Comparison of ENCODE assay signal across 11 cellular contexts in genomic region chr13:66887088-66887487, GRCh38.
A peak's percentile ranks its signal among the peaks of the same experiment; 100 is the strongest.
DNase-seq lines count a peak whose midpoint lies in the region; ATAC-seq and TF ChIP-seq lines count a peak whose summit lies in the region.
"Had no signal": no experiment of that assay in that cellular context is flagged by ENCODE, and none has a peak within 500 bp of the region (broad histone marks: within the 10 kb centered on the region; RNA-seq: fewer than 3 reads in every experiment).

No MANE protein-coding gene starts in this region.

- POLR2A ChIA-PET in OCI-LY7 (lab: Charles Lee), result interaction anchor here (0.6 to 6.0 kb wide), 33 partner anchors 12 to 395 kb away, joined by 3 to 57 read pairs (median 4); no protein-coding TSS in a partner anchor

- no peaks in the 10 kb centered on the region for H3K9me2 ChIP-seq in OCI-LY7 (ENCODE audit: insufficient read depth, low read length)

- peak; percentile 82 for ATAC-seq in GM18861 (IDR thresholded peaks at IDR 0.05; ENCODE audit: unreplicated experiment)
- ATAC-seq in HG02798 (IDR thresholded peaks at IDR 0.05; ENCODE audit: poor library complexity, unreplicated experiment), result peak; percentile 55
- peak; percentile 77 for ATAC-seq in memory B cell (ENCODE audit: low read depth)
- no peak for ATAC-seq in stimulated activated effector memory CD8-positive, alpha-beta T cell treated with anti-CD3 and anti-CD28 coated beads, Interleukin-12 subunit alpha, Interleukin-12 subunit beta, amount 100 ng/mL, for 72 hours
- ATAC-seq: activated CD8-positive, alpha-beta memory T cell treated with anti-CD3 and anti-CD28 coated beads, Interleukin-2, amount 10 ng/mL, durations not matched to agents 7 days and 5 days had no signal

- peak overlapping the region; percentile 85 for H3K4me2 ChIP-seq in OCI-LY7 (ENCODE audit: low read length)

- H3K4me3 Mint-ChIP-seq in memory B cell, result no peak overlapping the region
- no peak overlapping the region for H3K4me3 Mint-ChIP-seq in stimulated activated effector memory CD8-positive, alpha-beta T cell treated with anti-CD3 and anti-CD28 coated beads, Interleukin-12 subunit alpha, Interleukin-12 subunit beta, amount 100 ng/mL, for 72 hours
- H3K4me3 Mint-ChIP-seq: activated CD8-positive, alpha-beta memory T cell treated with anti-CD3 and anti-CD28 coated beads, Interleukin-2, amount 10 ng/mL, durations not matched to agents 7 days and 5 days had no signal

- H3K9me3 ChIP-seq in OCI-LY7 (ENCODE audit: low read length), result peaks cover 29% of the 10 kb centered on the region; the same call in 1 of the 2 replicates

- peaks cover 67% of the 10 kb centered on the region for H3K4me1 ChIP-seq in OCI-LY7 (ENCODE audit: insufficient read depth, low read length, poor library complexity, severe bottlenecking)

- peak overlapping the region; percentile 95; the same call in 1 of the 2 replicates for H2AFZ ChIP-seq in OCI-LY7 (ENCODE audit: low read length)

- no peaks in the 10 kb centered on the region for H3K36me3 Mint-ChIP-seq in memory B cell
- no peaks in the 10 kb centered on the region for H3K36me3 Mint-ChIP-seq in stimulated activated effector memory CD8-positive, alpha-beta T cell treated with anti-CD3 and anti-CD28 coated beads, Interleukin-12 subunit alpha, Interleukin-12 subunit beta, amount 100 ng/mL, for 72 hours
- H3K36me3 Mint-ChIP-seq: activated CD8-positive, alpha-beta memory T cell treated with anti-CD3 and anti-CD28 coated beads, Interleukin-2, amount 10 ng/mL, durations not matched to agents 7 days and 5 days had no signal

- no peak overlapping the region for H3K27ac Mint-ChIP-seq in memory B cell
- no peak overlapping the region for H3K27ac Mint-ChIP-seq in stimulated activated effector memory CD8-positive, alpha-beta T cell treated with anti-CD3 and anti-CD28 coated beads, Interleukin-12 subunit alpha, Interleukin-12 subunit beta, amount 100 ng/mL, for 72 hours
- H3K27ac Mint-ChIP-seq: activated CD8-positive, alpha-beta memory T cell treated with anti-CD3 and anti-CD28 coated beads, Interleukin-2, amount 10 ng/mL, durations not matched to agents 7 days and 5 days had no signal

- no peak for TF ChIP-seq CTCF in OCI-LY7 (conservative IDR thresholded peaks at IDR 0.05; ENCODE audit: low read length)

- no peaks in the 10 kb centered on the region for H3K79me2 ChIP-seq in OCI-LY7 (ENCODE audit: insufficient read depth, low read depth, low read length)

- DNase-seq in OCI-LY7 (ENCODE audit: low spot score) (peak; percentile 89), memory B cell (ENCODE audit: low spot score in 2 of 2) (peak in 1 of 2 donors; percentile 2), dedifferentiated amniotic fluid mesenchymal stem cell (ENCODE audit: extremely low spot score) (no peak), posterior cingulate gyrus (no peak)
- no peak for DNase-seq in stimulated activated effector memory CD8-positive, alpha-beta T cell treated with anti-CD3 and anti-CD28 coated beads, Interleukin-12 subunit alpha, Interleukin-12 subunit beta, amount 100 ng/mL, for 72 hours (ENCODE audit: low spot score in 2 of 2)
- DNase-seq in activated CD4-positive, alpha-beta T cell treated with anti-CD3 and anti-CD28 coated beads for 1 hour, result no peak
- DNase-seq: activated CD8-positive, alpha-beta memory T cell treated with anti-CD3 and anti-CD28 coated beads, Interleukin-2, amount 10 ng/mL, durations not matched to agents 7 days and 5 days; GDM1; NCI-H82 had no signal

- no peaks in the 10 kb centered on the region for H3K27me3 Mint-ChIP-seq in memory B cell
- H3K27me3 Mint-ChIP-seq: activated CD8-positive, alpha-beta memory T cell treated with anti-CD3 and anti-CD28 coated beads, Interleukin-2, amount 10 ng/mL, durations not matched to agents 7 days and 5 days had no signal

- intact Hi-C loops in OCI-LY7 (cut with micrococcal nuclease; ENCODE audit: unreplicated experiment) (loop anchor here (2.0 to 5.0 kb wide), 2 partner anchors 200 to 336 kb away; no protein-coding TSS in a partner anchor), posterior cingulate gyrus (cut with DNase I) (loop anchor here (10.0 kb wide), 2 partner anchors 162 to 338 kb away; no protein-coding TSS in a partner anchor)

- peaks cover 4% of the 10 kb centered on the region for H3K9me3 Mint-ChIP-seq in memory B cell
- H3K9me3 Mint-ChIP-seq in stimulated activated effector memory CD8-positive, alpha-beta T cell treated with anti-CD3 and anti-CD28 coated beads, Interleukin-12 subunit alpha, Interleukin-12 subunit beta, amount 100 ng/mL, for 72 hours, result peaks cover 11% of the 10 kb centered on the region

- peak overlapping the region; percentile 99 for H3K27ac ChIP-seq in OCI-LY7 (ENCODE audit: low read depth, low read length, poor library complexity, severe bottlenecking)

- no TSS peak for BruUV-seq in OCI-LY7 (replicated peaks; lab: Mats Ljungman, UMichigan)

- peak overlapping the region; percentile 50 for H3K4me3 ChIP-seq in OCI-LY7 (ENCODE audit: low read depth, low read length, poor library complexity, severe bottlenecking)

- H4K20me1 ChIP-seq in OCI-LY7 (ENCODE audit: insufficient read depth, low read length), result no peaks in the 10 kb centered on the region

- H3K4me1 Mint-ChIP-seq in memory B cell, result no peaks in the 10 kb centered on the region
- H3K4me1 Mint-ChIP-seq in stimulated activated effector memory CD8-positive, alpha-beta T cell treated with anti-CD3 and anti-CD28 coated beads, Interleukin-12 subunit alpha, Interleukin-12 subunit beta, amount 100 ng/mL, for 72 hours, result no peaks in the 10 kb centered on the region
- H3K4me1 Mint-ChIP-seq: activated CD8-positive, alpha-beta memory T cell treated with anti-CD3 and anti-CD28 coated beads, Interleukin-2, amount 10 ng/mL, durations not matched to agents 7 days and 5 days had no signal

- CTCF ChIA-PET in OCI-LY7 (lab: Charles Lee; ENCODE audit: unreplicated experiment), result interaction anchor here (2.5 kb wide), 1 partner anchor 108 kb away, joined by 9 read pairs; no protein-coding TSS in a partner anchor

- H3K36me3 ChIP-seq in OCI-LY7 (ENCODE audit: insufficient read depth, low read length), result peaks cover 42% of the 10 kb centered on the region
